ENCODE assay signal across 8 cellular contexts in the genomic region with DNA sequence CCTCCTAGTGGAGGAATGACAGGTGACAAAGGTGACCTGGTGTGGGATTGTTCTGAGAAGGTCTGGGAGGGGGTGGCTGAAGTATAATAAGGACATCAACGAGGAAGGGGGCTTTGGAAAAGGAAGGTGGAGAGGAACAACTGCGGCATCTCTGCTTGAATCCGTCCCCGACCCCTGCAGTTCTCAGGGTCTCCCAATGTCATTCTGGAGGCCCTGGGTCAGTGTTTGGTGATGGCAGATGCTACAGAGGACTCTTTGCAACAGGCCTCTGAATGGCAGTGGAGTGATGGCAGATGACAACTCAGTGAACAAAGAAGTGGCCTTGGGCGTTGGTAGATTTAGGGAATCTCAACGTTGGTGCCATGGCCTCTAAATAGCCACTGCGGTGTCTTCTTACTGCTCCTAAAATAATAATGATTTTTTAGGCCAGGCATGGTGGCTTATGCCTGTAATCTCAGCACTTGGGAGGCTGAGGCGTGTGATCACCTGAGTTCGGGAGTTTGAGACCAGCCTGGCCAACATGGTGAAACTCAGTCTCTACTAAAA. TPM values are rescaled to one million over a fixed set of nuclear protein-coding genes. Genes with fewer than 3 reads are reported as not detected.
DNase-seq lines count a peak whose midpoint lies in the region; ATAC-seq and TF ChIP-seq lines count a peak whose summit lies in the region.

No MANE protein-coding gene starts in this region.

- H3K27me3 ChIP-seq in skeletal muscle tissue (ENCODE audit: control insufficient read depth in 3 of 3, insufficient read depth in 3 of 3, low read length in 3 of 3), result no peaks in the 10 kb centered on the region

- no peaks in the 10 kb centered on the region for H3K9me3 ChIP-seq in skeletal muscle tissue (ENCODE audit: control insufficient read depth in 3 of 3, low read length in 3 of 3)

- TF ChIP-seq CTCF in GM20000 (IDR thresholded peaks at IDR 0.05; ENCODE audit: extremely low read depth, missing control alignments) (no peak), VCaP (conservative IDR thresholded peaks at IDR 0.05) (no peak), glutamatergic neuron (IDR thresholded peaks at IDR 0.05; ENCODE audit: partially characterized antibody, unreplicated experiment) (no peak)

- H3K4me1 ChIP-seq in skeletal muscle tissue (ENCODE audit: control insufficient read depth in 3 of 3, insufficient read depth in 3 of 3, low read length in 3 of 3), result peaks cover 21 to 47% (median 39%) of the 10 kb centered on the region in 3 donors

- ATAC-seq in HG02973 (IDR thresholded peaks at IDR 0.05; ENCODE audit: unreplicated experiment), result no peak

- H3K27ac Mint-ChIP-seq in glutamatergic neuron (ENCODE audit: unreplicated experiment), result no peak overlapping the region

- H3K36me3 Mint-ChIP-seq in glutamatergic neuron (ENCODE audit: unreplicated experiment), result no peaks in the 10 kb centered on the region

- H3K4me3 Mint-ChIP-seq in glutamatergic neuron (ENCODE audit: unreplicated experiment), result peak overlapping the region; percentile 90

- DNase-seq in GM20000 (ENCODE audit: low spot score) (peak; percentile 15), glutamatergic neuron (no peak), NCI-H526 treated with DMSO at 0.1 percent for 48 hours (lab: John Stamatoyannopoulos, UW) (no peak)
- DNase-seq in activated CD4-positive, CD25-positive, alpha-beta regulatory T cell treated with anti-CD3 and anti-CD28 coated beads, Interleukin-2, amount 50 U/mL, for 72 hours, result no peak
- no peak for DNase-seq in activated CD4-positive, alpha-beta T cell treated with anti-CD3 and anti-CD28 coated beads for 48 hours

- H3K27ac ChIP-seq in VCaP (peak overlapping the region; percentile 86; the same call in 1 of the 2 replicates), skeletal muscle tissue (ENCODE audit: low read depth, low read length) (peak overlapping the region; percentile 80)

- H3K9me3 Mint-ChIP-seq in glutamatergic neuron (ENCODE audit: unreplicated experiment), result peaks cover 9% of the 10 kb centered on the region

- peaks cover 26 to 28% (median 27%) of the 10 kb centered on the region in 3 donors for H3K36me3 ChIP-seq in skeletal muscle tissue (ENCODE audit: control insufficient read depth in 3 of 3, insufficient read depth in 3 of 3, low read length in 3 of 3)

- H3K4me1 Mint-ChIP-seq in glutamatergic neuron (ENCODE audit: low read depth, unreplicated experiment), result peaks cover 6% of the 10 kb centered on the region

- H3K4me3 ChIP-seq in skeletal muscle tissue (ENCODE audit: low read length in 3 of 3), result peak overlapping the region; percentile 77 to 91 (median 91)

- peak overlapping the region; percentile 78 to 94 (median 84) for H3K9ac ChIP-seq in skeletal muscle tissue (ENCODE audit: low read depth in 1 of 3, low read length in 3 of 3)

- peaks cover 9% of the 10 kb centered on the region for H3K27me3 Mint-ChIP-seq in glutamatergic neuron (ENCODE audit: unreplicated experiment)

RNA-seq across cellular contexts. Expression of gene ENGASE, which starts 1.3 kb away (rescaled TPM):
- total RNA-seq in glutamatergic neuron (ENCODE audit: unreplicated experiment) (51.5 TPM), skeletal muscle tissue (12.5 TPM)

RNA-seq across cellular contexts. Expression of gene C1QTNF1, which starts 52.0 kb away (rescaled TPM):
- total RNA-seq in glutamatergic neuron (ENCODE audit: unreplicated experiment) (0.15 TPM), skeletal muscle tissue (6.8 TPM)
